In genomic region chr4:110671679-110672078, GRCh38 we compare ENCODE assay signal across 30 cellular contexts. TPM values are rescaled to one million over a fixed set of nuclear protein-coding genes. Genes with fewer than 3 reads are reported as not detected.
"Had no signal": no experiment of that assay in that cellular context is flagged by ENCODE, and none has a peak within 500 bp of the region (broad histone marks: within the 10 kb centered on the region; RNA-seq: fewer than 3 reads in every experiment).

No MANE protein-coding gene starts in this region.

- H3K36me3 ChIP-seq: gastrocnemius medialis, left lung, prostate gland, right atrium auricular region, tibial artery, upper lobe of right lung, uterus had no signal

- H3K27ac ChIP-seq: gastrocnemius medialis, left lung, prostate gland, right atrium auricular region, testis, tibial artery, upper lobe of right lung, uterus had no signal

- H3K4me3 Mint-ChIP-seq: effector memory CD8-positive, alpha-beta T cell; naive thymus-derived CD8-positive, alpha-beta T cell; nephron progenitor cell; stimulated activated memory B cell treated with anti-CD40 and anti-IgM and Interleukin-4, amounts not matched to agents 10 μg/mL and 1 μg/mL and 100 μg/mL, for 72 hours had no signal

- H3K27me3 Mint-ChIP-seq: effector memory CD8-positive, alpha-beta T cell; stimulated activated memory B cell treated with anti-CD40 and anti-IgM and Interleukin-4, amounts not matched to agents 10 μg/mL and 1 μg/mL and 100 μg/mL, for 72 hours had no signal

- H3K9me3 ChIP-seq: gastrocnemius medialis, left lung, prostate gland, right atrium auricular region, testis, tibial artery, upper lobe of right lung, uterus had no signal

- DNase-seq: cortex of kidney; effector memory CD8-positive, alpha-beta T cell; erythroblast; foreskin fibroblast; gastrocnemius medialis; head of caudate nucleus; kidney; left lung; mesenchymal stem cell; midbrain; naive thymus-derived CD8-positive, alpha-beta T cell; nephron progenitor cell; nucleus accumbens; stimulated activated CD4-positive, alpha-beta T cell treated with anti-CD3 and anti-CD28 coated beads, Interleukin-2, amount 100 ng/mL, for 24 hours; stimulated activated CD4-positive, alpha-beta T cell treated with anti-CD3 and anti-CD28 coated beads, Interleukin-4, amount 100 ng/mL, for 4 hours; stimulated activated naive CD8-positive, alpha-beta T cell treated with anti-CD3 and anti-CD28 coated beads, Interleukin-15, Interleukin-2, amounts not matched to agents 100 U/mL and 50 U/mL, for 24 hours; substantia nigra; testis; tibial artery; upper lobe of right lung; uterus had no signal

- H3K4me1 ChIP-seq: left lung, prostate gland, right atrium auricular region, testis, upper lobe of right lung, uterus had no signal

- FAIRE-seq: endometrium, kidney had no signal

- H3K4me1 Mint-ChIP-seq: naive thymus-derived CD8-positive, alpha-beta T cell; stimulated activated memory B cell treated with anti-CD40 and anti-IgM and Interleukin-4, amounts not matched to agents 10 μg/mL and 1 μg/mL and 100 μg/mL, for 72 hours had no signal

- H3K4me3 ChIP-seq: gastrocnemius medialis, left lung, prostate gland, right atrium auricular region, testis, tibial artery, upper lobe of right lung, uterus had no signal

- ATAC-seq: effector memory CD8-positive, alpha-beta T cell; gastrocnemius medialis; left lung; naive thymus-derived CD8-positive, alpha-beta T cell; sciatic nerve; stimulated activated memory B cell treated with anti-CD40 and anti-IgM and Interleukin-4, amounts not matched to agents 10 μg/mL and 1 μg/mL and 100 μg/mL, for 72 hours; stimulated activated naive CD8-positive, alpha-beta T cell treated with anti-CD3 and anti-CD28 coated beads, Interleukin-15, Interleukin-2, amounts not matched to agents 100 U/mL and 50 U/mL, for 24 hours; upper lobe of right lung had no signal

- H3K36me3 Mint-ChIP-seq: naive thymus-derived CD8-positive, alpha-beta T cell; stimulated activated memory B cell treated with anti-CD40 and anti-IgM and Interleukin-4, amounts not matched to agents 10 μg/mL and 1 μg/mL and 100 μg/mL, for 72 hours had no signal

- H3K27me3 ChIP-seq: gastrocnemius medialis, left lung, right atrium auricular region, testis, tibial artery, upper lobe of right lung, uterus had no signal

- H3K27ac Mint-ChIP-seq: effector memory CD8-positive, alpha-beta T cell; naive thymus-derived CD8-positive, alpha-beta T cell; nephron progenitor cell; stimulated activated memory B cell treated with anti-CD40 and anti-IgM and Interleukin-4, amounts not matched to agents 10 μg/mL and 1 μg/mL and 100 μg/mL, for 72 hours had no signal

RNA-seq across cellular contexts. Expression of gene PITX2, which starts 48.8 kb away (rescaled TPM):
- total RNA-seq: dermis microvascular lymphatic vessel endothelial cell; glomerular endothelial cell; left lung; lung microvascular endothelial cell; naive thymus-derived CD8-positive, alpha-beta T cell; osteocyte; sciatic nerve; upper lobe of right lung had no signal
- polyA plus RNA-seq: naive thymus-derived CD8-positive, alpha-beta T cell had no signal
